Comparison of ENCODE assay signal across 10 cellular contexts in genomic region chr1:39899611-39900538, GRCh38. TPM values are rescaled to one million over a fixed set of nuclear protein-coding genes. Genes with fewer than 3 reads are reported as not detected.
A peak's percentile ranks its signal among the peaks of the same experiment; 100 is the strongest.
DNase-seq lines count a peak whose midpoint lies in the region; ATAC-seq, FAIRE-seq and TF ChIP-seq lines count a peak whose summit lies in the region.
"Had no signal": no experiment of that assay in that cellular context is flagged by ENCODE, and none has a peak within 500 bp of the region (broad histone marks: within the 10 kb centered on the region; RNA-seq: fewer than 3 reads in every experiment).

No MANE protein-coding gene starts in this region.

- no peak for TF ChIP-seq EP300 in A549 (IDR thresholded peaks at IDR 0.05)

- H3K4me3 Mint-ChIP-seq in brain: peak overlapping the region; percentile 88 to 95 (median 91)

- H3K27me3 Mint-ChIP-seq in brain: peaks cover 10% of the 10 kb centered on the region

- H3K27ac Mint-ChIP-seq in brain: peak overlapping the region in 4 of 5 experiments; percentile 69 to 96 (median 90)

- H3K36me3 ChIP-seq in HAP-1 (replicated peaks) (no peaks in the 10 kb centered on the region), mucosa of rectum (ENCODE audit: control insufficient read depth in 2 of 2, insufficient read depth in 2 of 2, low read length in 2 of 2) (peaks cover 0 to 2% of the 10 kb centered on the region in 2 donors), testis (ENCODE audit: low read depth, missing control alignments) (no peaks in the 10 kb centered on the region), kidney (ENCODE audit: control insufficient read depth in 1 of 2, insufficient read depth in 2 of 2, low read length in 2 of 2) (no peaks in the 10 kb centered on the region)
- H3K36me3 ChIP-seq: right atrium auricular region had no signal

- peaks cover 6% of the 10 kb centered on the region for H3K36me3 Mint-ChIP-seq in brain

- H3K27me3 ChIP-seq in HAP-1 (ENCODE audit: low read depth) (no peaks in the 10 kb centered on the region), mucosa of rectum (ENCODE audit: control insufficient read depth in 2 of 2, insufficient read depth in 2 of 2, low read length in 2 of 2) (peaks cover 3 to 7% of the 10 kb centered on the region in 2 donors), testis (no peaks in the 10 kb centered on the region)

- H3K9me3 ChIP-seq in A549: no peaks in the 10 kb centered on the region
- no peaks in the 10 kb centered on the region for H3K9me3 ChIP-seq in HAP-1
- no peaks in the 10 kb centered on the region for H3K9me3 ChIP-seq in mucosa of rectum (ENCODE audit: control insufficient read depth in 2 of 2, low read length in 2 of 2)
- no peaks in the 10 kb centered on the region for H3K9me3 ChIP-seq in testis
- H3K9me3 ChIP-seq in kidney (ENCODE audit: control insufficient read depth in 1 of 2, low read length in 2 of 2): no peaks in the 10 kb centered on the region
- H3K9me3 ChIP-seq: right atrium auricular region had no signal

- peak overlapping the region; percentile 99 for H3K4me2 ChIP-seq in A549

- peaks cover 67% of the 10 kb centered on the region for H3K4me1 Mint-ChIP-seq in brain

- CTCF ChIA-PET in A549 (lab: Yijun Ruan, JAX): interaction anchor here (1.0 to 2.7 kb wide), 7 partner anchors 13 to 132 kb away, joined by 3 to 29 read pairs (median 5); no protein-coding TSS in a partner anchor

- POLR2A ChIA-PET in A549 (lab: Yijun Ruan, JAX): interaction anchor here (1.4 kb wide), 1 partner anchor 16 kb away, joined by 3 read pairs; the partner anchor contains the start of gene TRIT1

- peak overlapping the region in 1 of 2 donors; percentile 87 for H3K9ac ChIP-seq in mucosa of rectum (ENCODE audit: low read depth in 1 of 2, low read length in 2 of 2)
- no peak overlapping the region for H3K9ac ChIP-seq in kidney (ENCODE audit: low read length in 2 of 2)

- TF ChIP-seq RAD21 in A549 (conservative IDR thresholded peaks at IDR 0.05 in 1 of 2, IDR thresholded peaks at IDR 0.05 in 1 of 2): no peak

- peaks cover 10% of the 10 kb centered on the region; the same call in 2 of the 3 replicates for H3K4me1 ChIP-seq in A549
- H3K4me1 ChIP-seq in HAP-1: peaks cover 50% of the 10 kb centered on the region
- H3K4me1 ChIP-seq in mucosa of rectum (ENCODE audit: control insufficient read depth in 2 of 2, insufficient read depth in 2 of 2, low read length in 2 of 2): peaks cover 11 to 12% of the 10 kb centered on the region in 2 donors
- peaks cover 7% of the 10 kb centered on the region for H3K4me1 ChIP-seq in testis
- H3K4me1 ChIP-seq in kidney (ENCODE audit: control insufficient read depth in 1 of 2, insufficient read depth in 1 of 2, low read depth in 1 of 2, low read length in 2 of 2): peaks cover 0 to 2% of the 10 kb centered on the region in 2 donors

- no peak for TF ChIP-seq POLR2A in A549 (IDR thresholded peaks at IDR 0.05; ENCODE audit: low read length)
- TF ChIP-seq POLR2A in testis (IDR thresholded peaks at IDR 0.05): no peak

- H3K27ac ChIP-seq in A549 (no peak overlapping the region), mucosa of rectum (ENCODE audit: low read depth in 2 of 2, low read length in 2 of 2) (no peak overlapping the region), testis (no peak overlapping the region), kidney (ENCODE audit: low read depth in 2 of 2, low read length in 2 of 2) (no peak overlapping the region)
- H3K27ac ChIP-seq: right atrium auricular region had no signal

- WGBS in A549 (ENCODE audit: missing lambda C conversion rate): 86% methylated on average over 8 of the region's 8 CpGs
- 70 to 73% methylated on average over 8 of the region's 8 CpGs for WGBS in testis, 2 donors

- intact Hi-C loops in posterior cingulate gyrus (cut with DNase I): loop anchor here (10.0 kb wide), 1 partner anchor 55 kb away; no protein-coding TSS in a partner anchor
- intact Hi-C loops in testis (cut with DNase I; ENCODE audit: low total_unique reads): loop anchor here (5.0 kb wide), 1 partner anchor 83 kb away; no protein-coding TSS in a partner anchor
- intact Hi-C loops in kidney (cut with DNase I): no loop called here

- in situ Hi-C loops in HAP-1 (cut with MboI; ENCODE audit: low sequenced_read_pairs): no loop called here

- no peak for TF ChIP-seq CTCF in A549 (IDR thresholded peaks at IDR 0.05)
- TF ChIP-seq CTCF in brain (conservative IDR thresholded peaks at IDR 0.05): no peak
- no peak for TF ChIP-seq CTCF in testis (IDR thresholded peaks at IDR 0.05)
- TF ChIP-seq CTCF in kidney (IDR thresholded peaks at IDR 0.05; ENCODE audit: borderline replicate concordance, extremely low read depth, insufficient read depth): no peak

- FAIRE-seq in A549 (lab: Jason Lieb, UNC): no peak
- FAIRE-seq in RCC 7860 (lab: Jason Lieb, UNC): no peak
- no peak for FAIRE-seq in kidney (lab: Jason Lieb, UNC)

- H3K9me3 Mint-ChIP-seq in brain: peaks cover 0 to 6% (median 0%) of the 10 kb centered on the region in 5 experiments

- no peak for DNase-seq in A549 (ENCODE audit: low read depth in 1 of 2, low spot score in 1 of 2)
- DNase-seq in HAP-1 (ENCODE audit: low spot score in 2 of 2): no peak
- no peak for DNase-seq in RCC 7860 (ENCODE audit: low spot score)
- no peak for DNase-seq in posterior cingulate gyrus
- DNase-seq in testis: no peak
- DNase-seq in kidney: no peak
- DNase-seq: effector memory CD4-positive, alpha-beta T cell had no signal

- H3K4me3 ChIP-seq in A549 (no peak overlapping the region), HAP-1 (peak overlapping the region; percentile 85), mucosa of rectum (ENCODE audit: low read length in 2 of 2) (peak overlapping the region; percentile 78 to 89), testis (no peak overlapping the region), kidney (ENCODE audit: low read length in 2 of 2) (peak overlapping the region in 1 of 2 donors; percentile 59)

- ATAC-seq in A549: no peak

TF ChIP-seq in A549, 52 proteins besides CTCF, POLR2A, EP300 and RAD21:
- no peak for TF ChIP-seq ESRRA (IDR thresholded peaks at IDR 0.05; ENCODE audit: borderline replicate concordance, low read length)
- no peak for TF ChIP-seq RNF2 (IDR thresholded peaks at IDR 0.05; ENCODE audit: borderline replicate concordance, low read depth)

RNA-seq across cellular contexts. Expression of gene MYCL, which starts 1.8 kb away (rescaled TPM):
- 1.3 and 1.5 TPM in 2 replicates for polyA plus RNA-seq in A549 (2011; rRNA removed)
- polyA plus RNA-seq in A549 (2012; cell fraction: cytosol; rRNA removed): 0.63 and 0.92 TPM in 2 replicates
- polyA plus RNA-seq in A549 (2012; cell fraction: nucleus; rRNA removed): 0.52 and 0.82 TPM in 2 replicates
- polyA plus RNA-seq in A549 (2017; fragmentation: RNase III; extraction: RNeasy Plus Mini Kit Qiagen cat#74134 plus additional on column Dnase treatment): 0.62 to 0.68 TPM (median 0.67 TPM) in 3 replicates
- 1.7 and 2.0 TPM in 2 replicates for polyA minus RNA-seq in A549 (2011; rRNA and poly(A)+ RNA removed)
- polyA plus RNA-seq in brain (ENCODE audit: insufficient read depth, low read depth, low replicate concordance): 7.1 TPM
- total RNA-seq in testis: 1 to 10 TPM; 3.3 to 4.6 TPM
- 3.1 TPM for polyA plus RNA-seq in testis (ENCODE audit: insufficient read depth, low read depth, low replicate concordance)
- total RNA-seq in kidney: 4.2 TPM
- polyA plus RNA-seq in kidney (ENCODE audit: insufficient read depth, low read depth, low replicate concordance): 1.7 TPM

RNA-seq across cellular contexts. Expression of gene TRIT1, which starts 16.6 kb away (rescaled TPM):
- 22.8 and 25.3 TPM in 2 replicates for polyA plus RNA-seq in A549 (2011; rRNA removed)
- polyA plus RNA-seq in A549 (2012; cell fraction: cytosol; rRNA removed): 7.3 and 8.2 TPM in 2 replicates
- 8.3 and 8.8 TPM in 2 replicates for polyA plus RNA-seq in A549 (2012; cell fraction: nucleus; rRNA removed)
- 13.6 to 15.0 TPM (median 13.9 TPM) in 3 replicates for polyA plus RNA-seq in A549 (2017; fragmentation: RNase III; extraction: RNeasy Plus Mini Kit Qiagen cat#74134 plus additional on column Dnase treatment)
- 12.8 and 17.8 TPM in 2 replicates for polyA minus RNA-seq in A549 (2011; rRNA and poly(A)+ RNA removed)
- polyA plus RNA-seq in brain (ENCODE audit: insufficient read depth, low read depth, low replicate concordance): 12.2 TPM
- 10 to 100 TPM; 21.4 to 21.7 TPM for total RNA-seq in testis
- polyA plus RNA-seq in testis (ENCODE audit: insufficient read depth, low read depth, low replicate concordance): 20.5 TPM
- total RNA-seq in kidney: 24.0 TPM
- 14.5 TPM for polyA plus RNA-seq in kidney (ENCODE audit: insufficient read depth, low read depth, low replicate concordance)

RNA-seq across cellular contexts. Expression of gene MFSD2A, which starts 55.1 kb away (rescaled TPM):
- 3.1 and 3.9 TPM in 2 replicates for polyA plus RNA-seq in A549 (2011; rRNA removed)
- polyA plus RNA-seq in A549 (2012; cell fraction: cytosol; rRNA removed): 3.7 and 4.6 TPM in 2 replicates
- polyA plus RNA-seq in A549 (2012; cell fraction: nucleus; rRNA removed): 8.8 and 10.1 TPM in 2 replicates
- polyA plus RNA-seq in A549 (2017; fragmentation: RNase III; extraction: RNeasy Plus Mini Kit Qiagen cat#74134 plus additional on column Dnase treatment): 2.8 to 3.0 TPM (median 2.9 TPM) in 3 replicates
- 4.6 and 6.0 TPM in 2 replicates for polyA minus RNA-seq in A549 (2011; rRNA and poly(A)+ RNA removed)
- polyA plus RNA-seq in brain (ENCODE audit: insufficient read depth, low read depth, low replicate concordance): 20.9 TPM
- 100 to 1,000 TPM; 185 to 201 TPM for total RNA-seq in testis
- polyA plus RNA-seq in testis (ENCODE audit: insufficient read depth, low read depth, low replicate concordance): 122 TPM
- total RNA-seq in kidney: 10.5 TPM
- polyA plus RNA-seq in kidney (ENCODE audit: insufficient read depth, low read depth, low replicate concordance): 10.0 TPM

Comparison
In these comparisons a context has a peak if more than half of its experiments do, and no peak if none do; other contexts are left out.
1. H3K4me3 ChIP-seq: peak in HAP-1 (single experiment) and mucosa of rectum (2 of 2); none in A549 (single experiment) and testis (0 of 2).